ENCODE assay signal across 8 cellular contexts in genomic region chr7:123747089-123747488, GRCh38. TPM values are rescaled to one million over a fixed set of nuclear protein-coding genes. Genes with fewer than 3 reads are reported as not detected.
DNase-seq lines count a peak whose midpoint lies in the region; ATAC-seq and TF ChIP-seq lines count a peak whose summit lies in the region.

No MANE protein-coding gene starts in this region.

- H3K9me3 Mint-ChIP-seq in Calu3 (ENCODE audit: low read depth, unreplicated experiment): no peaks in the 10 kb centered on the region

- BruUV-seq in Calu3 (replicated peaks; lab: Mats Ljungman, UMichigan): TSS peak; percentile 36

- no peak overlapping the region for H3K27ac ChIP-seq in effector memory CD4-positive, alpha-beta T cell (ENCODE audit: insufficient read depth, low read length, poor library complexity, severe bottlenecking)
- H3K27ac ChIP-seq in neutrophil: peak overlapping the region; percentile 85

- H3K4me1 ChIP-seq in effector memory CD4-positive, alpha-beta T cell (ENCODE audit: control insufficient read depth, insufficient read depth, low read length, poor library complexity, severe bottlenecking): peaks cover 13% of the 10 kb centered on the region
- peaks cover 20 to 35% of the 10 kb centered on the region in 2 experiments for H3K4me1 ChIP-seq in neutrophil (ENCODE audit: control insufficient read depth in 1 of 2, insufficient read depth in 1 of 2, low read depth in 1 of 2, low read length in 1 of 2)

- no peaks in the 10 kb centered on the region for H3K9me3 ChIP-seq in effector memory CD4-positive, alpha-beta T cell (ENCODE audit: control insufficient read depth, low read length)
- H3K9me3 ChIP-seq in neutrophil: no peaks in the 10 kb centered on the region

- H3K27me3 Mint-ChIP-seq in Calu3 (ENCODE audit: unreplicated experiment): no peaks in the 10 kb centered on the region

- CTCF ChIA-PET in Calu3 (lab: Charles Lee): interaction anchor here (0.5 to 0.9 kb wide), 2 partner anchors 20 to 100 kb away, joined by 3 read pairs; no protein-coding TSS in a partner anchor

- intact Hi-C loops in Calu3 (cut with micrococcal nuclease; ENCODE audit: unreplicated experiment): loop anchor here (1.0 to 5.0 kb wide), 3 partner anchors 28 to 65 kb away; no protein-coding TSS in a partner anchor

- H3K4me3 Mint-ChIP-seq in Calu3 (ENCODE audit: low read depth, unreplicated experiment): peak overlapping the region; percentile 91

- H3K4me3 ChIP-seq in effector memory CD4-positive, alpha-beta T cell (ENCODE audit: insufficient read depth, low read depth, low read length, poor library complexity, severe bottlenecking): peak overlapping the region; percentile 92
- peak overlapping the region; percentile 81 to 92 for H3K4me3 ChIP-seq in neutrophil (ENCODE audit: low read depth in 1 of 2, low read length in 1 of 2)

- H3K27ac Mint-ChIP-seq in Calu3 (ENCODE audit: unreplicated experiment): peak overlapping the region; percentile 75

- peaks cover 38% of the 10 kb centered on the region for H3K36me3 Mint-ChIP-seq in Calu3 (ENCODE audit: insufficient read depth, unreplicated experiment)

- DNase-seq in Calu3: no peak
- peak; percentile 43 for DNase-seq in NCI-H526 treated with DMSO at 0.1 percent for 48 hours (lab: John Stamatoyannopoulos, UW)
- DNase-seq in effector memory CD4-positive, alpha-beta T cell: no peak
- DNase-seq in Ammon's horn (ENCODE audit: low spot score): no peak
- DNase-seq in C1 segment of cervical spinal cord (lab: John Stamatoyannopoulos, UW): no peak

- ATAC-seq in HG03097 (IDR thresholded peaks at IDR 0.05; ENCODE audit: low FRiP score, unreplicated experiment) (no peak), GM21423 (IDR thresholded peaks at IDR 0.05; ENCODE audit: unreplicated experiment) (no peak)

- no peaks in the 10 kb centered on the region for H3K27me3 ChIP-seq in effector memory CD4-positive, alpha-beta T cell (replicated peaks; ENCODE audit: control insufficient read depth, insufficient read depth, low read length, poor library complexity, severe bottlenecking)
- peaks cover 6% of the 10 kb centered on the region for H3K27me3 ChIP-seq in neutrophil

- peaks cover 43% of the 10 kb centered on the region for H3K4me1 Mint-ChIP-seq in Calu3 (ENCODE audit: low read depth, unreplicated experiment)

- TF ChIP-seq CTCF in Calu3 (IDR thresholded peaks at IDR 0.05; ENCODE audit: unreplicated experiment) (no peak), neutrophil (IDR thresholded peaks at IDR 0.05) (no peak)

- H3K36me3 ChIP-seq in effector memory CD4-positive, alpha-beta T cell (ENCODE audit: control insufficient read depth, insufficient read depth, low read length): no peaks in the 10 kb centered on the region
- no peaks in the 10 kb centered on the region for H3K36me3 ChIP-seq in neutrophil

RNA-seq across cellular contexts. Expression of gene WASL, which starts 1.7 kb away (rescaled TPM):
- 33.2 and 37.5 TPM in 2 replicates for total RNA-seq in Calu3 (2022)
